In the genomic region with DNA sequence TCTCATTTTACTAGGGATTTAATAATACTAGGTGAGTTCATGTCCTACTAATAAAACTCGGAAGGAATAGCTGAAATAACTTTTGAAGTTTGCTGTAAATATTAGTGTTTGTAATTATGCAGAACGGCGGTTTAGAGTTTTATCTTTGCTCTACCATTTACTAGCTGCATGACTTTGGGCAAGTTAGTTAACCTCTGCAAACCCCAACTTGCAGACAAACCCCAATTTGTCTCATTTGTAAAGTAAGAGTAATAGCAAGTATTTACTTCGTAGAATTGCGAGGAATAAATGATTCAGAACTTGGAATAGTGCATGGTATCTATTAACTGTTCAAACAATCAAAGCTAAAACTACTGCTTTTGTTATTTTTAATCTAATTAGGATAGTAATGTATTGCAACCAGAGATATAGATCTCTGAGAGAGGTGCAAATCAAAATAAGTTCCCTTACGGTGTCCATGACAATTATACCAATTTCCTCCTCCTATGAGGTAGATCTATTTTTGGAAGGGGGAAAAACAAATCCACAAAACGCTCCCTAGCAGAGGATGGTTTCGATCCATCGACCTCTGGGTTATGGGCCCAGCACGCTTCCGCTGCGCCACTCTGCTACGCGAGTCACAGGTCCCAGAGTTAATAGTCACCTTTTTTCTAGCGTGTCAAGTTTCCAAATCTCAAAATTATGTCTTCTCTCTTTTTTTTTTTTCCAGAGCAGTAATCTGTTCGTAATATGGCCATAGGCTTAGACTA, we compare ENCODE assay signal across 8 cellular contexts. TPM values are rescaled to one million over a fixed set of nuclear protein-coding genes. Genes with fewer than 3 reads are reported as not detected.
DNase-seq lines count a peak whose midpoint lies in the region; ATAC-seq and TF ChIP-seq lines count a peak whose summit lies in the region.

No MANE protein-coding gene starts in this region.

- peak overlapping the region; percentile 87 for H3K4me3 Mint-ChIP-seq in Caco-2 (ENCODE audit: unreplicated experiment)
- H3K4me3 Mint-ChIP-seq in activated naive CD8-positive, alpha-beta T cell treated with anti-CD3 and anti-CD28 coated beads for 36 hours: peak overlapping the region; percentile 89

- H3K4me3 ChIP-seq in Caco-2 (ENCODE audit: low read depth, low read length): peak overlapping the region; percentile 49
- H3K4me3 ChIP-seq in Jurkat, Clone E6-1 (ENCODE audit: low read length): peak overlapping the region; percentile 66

- no peaks in the 10 kb centered on the region for H3K9me3 Mint-ChIP-seq in Caco-2 (ENCODE audit: unreplicated experiment)
- H3K9me3 Mint-ChIP-seq in activated naive CD8-positive, alpha-beta T cell treated with anti-CD3 and anti-CD28 coated beads for 36 hours: peaks cover 3% of the 10 kb centered on the region

- in situ Hi-C loops in SK-MEL-5 (cut with HindIII; ENCODE audit: low pct_unique_long_range_greater_than_20kb, low sequenced_read_pairs): no loop called here
- in situ Hi-C loops in GM13976 (cut with MboI; ENCODE audit: low sequenced_read_pairs, unreplicated experiment): loop anchor here (10.0 kb wide), 1 partner anchor 225 kb away; no protein-coding TSS in a partner anchor

- POLR2A ChIA-PET in Caco-2 (lab: Charles Lee): no interaction called here

- DNase-seq in Caco-2 (peak; percentile 55 to 78), SK-MEL-5 (ENCODE audit: low read depth, low spot score) (peak; percentile 85), lung microvascular endothelial cell (ENCODE audit: low read depth in 2 of 2) (peak; percentile 45 to 49), GM13976 (ENCODE audit: low spot score) (no peak), occipital lobe (lab: John Stamatoyannopoulos, UW) (no peak)
- DNase-seq in Jurkat, Clone E6-1 (ENCODE audit: low read depth, low spot score): peak; percentile 54
- peak; percentile 63 for DNase-seq in activated naive CD8-positive, alpha-beta T cell treated with anti-CD3 and anti-CD28 coated beads for 36 hours

- TF ChIP-seq CTCF in Caco-2 (IDR thresholded peaks at IDR 0.05; ENCODE audit: insufficient read depth in 1 of 2, low read depth in 1 of 2, low read length in 1 of 2, severe bottlenecking in 1 of 2, unreplicated experiment in 1 of 2) (no peak), GM13976 (IDR thresholded peaks at IDR 0.05; ENCODE audit: borderline replicate concordance, control extremely low read depth, extremely low read depth, insufficient read depth, missing control alignments) (no peak)

- ATAC-seq in HG02571 (IDR thresholded peaks at IDR 0.05; ENCODE audit: unreplicated experiment): no peak

- no peaks in the 10 kb centered on the region for H3K36me3 ChIP-seq in Caco-2 (ENCODE audit: control insufficient read depth, insufficient read depth, low read length)

- no TSS peak for BruUV-seq in Caco-2 (replicated peaks; lab: Mats Ljungman, UMichigan)

- H3K9me3 ChIP-seq in Caco-2: no peaks in the 10 kb centered on the region

- peak overlapping the region; percentile 88 for H3K27ac Mint-ChIP-seq in Caco-2 (ENCODE audit: unreplicated experiment)
- H3K27ac Mint-ChIP-seq in activated naive CD8-positive, alpha-beta T cell treated with anti-CD3 and anti-CD28 coated beads for 36 hours: peak overlapping the region; percentile 92

- intact Hi-C loops in Caco-2 (cut with micrococcal nuclease; ENCODE audit: unreplicated experiment): loop anchor here (10.0 kb wide), 1 partner anchor 205 kb away; the partner anchor contains the start of gene HMGN4

- peaks cover 32% of the 10 kb centered on the region for H3K36me3 Mint-ChIP-seq in Caco-2 (ENCODE audit: insufficient read depth, unreplicated experiment)
- H3K36me3 Mint-ChIP-seq in activated naive CD8-positive, alpha-beta T cell treated with anti-CD3 and anti-CD28 coated beads for 36 hours: peaks cover 3% of the 10 kb centered on the region

- H3K27me3 Mint-ChIP-seq in Caco-2 (ENCODE audit: insufficient read depth, unreplicated experiment): peaks cover 2% of the 10 kb centered on the region
- H3K27me3 Mint-ChIP-seq in activated naive CD8-positive, alpha-beta T cell treated with anti-CD3 and anti-CD28 coated beads for 36 hours: peaks cover 71% of the 10 kb centered on the region

- peaks cover 18% of the 10 kb centered on the region for H3K4me1 Mint-ChIP-seq in Caco-2 (ENCODE audit: low read depth, unreplicated experiment)
- H3K4me1 Mint-ChIP-seq in activated naive CD8-positive, alpha-beta T cell treated with anti-CD3 and anti-CD28 coated beads for 36 hours: peaks cover 47% of the 10 kb centered on the region

- H3K27me3 ChIP-seq in Caco-2 (replicated peaks; ENCODE audit: control insufficient read depth, insufficient read depth, low read length): no peaks in the 10 kb centered on the region

- CTCF ChIA-PET in Caco-2 (lab: Charles Lee): interaction anchor here (1.4 kb wide), 1 partner anchor 12 kb away, joined by 5 read pairs; no protein-coding TSS in a partner anchor

- H3K4me1 ChIP-seq in Caco-2: peaks cover 6% of the 10 kb centered on the region; the same call in 1 of the 2 replicates

RNA-seq across cellular contexts. Expression of gene BTN3A2, which starts 35.1 kb away (rescaled TPM):
- total RNA-seq in Caco-2 (2022) (2.4 and 2.5 TPM in 2 replicates), lung microvascular endothelial cell (14.9 and 15.9 TPM in 2 replicates), occipital lobe (2.3 TPM)
- 37.9 TPM for polyA plus RNA-seq in Jurkat, Clone E6-1 (2012; ENCODE audit: insufficient read depth, insufficient read length)
- 50.9 and 54.3 TPM in 2 replicates for total RNA-seq in SK-MEL-5 (2014; rRNA removed; shearing (Covaris generic))
- polyA plus RNA-seq in SK-MEL-5 (2015; cell fraction: cytosol; rRNA removed): 51.2 and 68.9 TPM in 2 replicates
- 87.7 and 103 TPM in 2 replicates for polyA plus RNA-seq in SK-MEL-5 (2015; cell fraction: nucleus; rRNA removed)
- total RNA-seq in activated naive CD8-positive, alpha-beta T cell treated with anti-CD3 and anti-CD28 coated beads for 36 hours: 10 to 100 TPM; 25.6 to 27.0 TPM

RNA-seq across cellular contexts. Expression of gene BTN2A2, which starts 53.0 kb away (rescaled TPM):
- total RNA-seq in Caco-2 (2022) (7.1 and 9.8 TPM in 2 replicates), lung microvascular endothelial cell (7.4 and 10.9 TPM in 2 replicates), occipital lobe (4.2 TPM)
- polyA plus RNA-seq in Jurkat, Clone E6-1 (2012; ENCODE audit: insufficient read depth, insufficient read length): 12.2 TPM
- total RNA-seq in SK-MEL-5 (2014; rRNA removed; shearing (Covaris generic)): 56.0 and 62.1 TPM in 2 replicates
- polyA plus RNA-seq in SK-MEL-5 (2015; cell fraction: cytosol; rRNA removed): 32.5 and 38.7 TPM in 2 replicates
- polyA plus RNA-seq in SK-MEL-5 (2015; cell fraction: nucleus; rRNA removed): 157 TPM in 2 replicates
- total RNA-seq in activated naive CD8-positive, alpha-beta T cell treated with anti-CD3 and anti-CD28 coated beads for 36 hours: 10 to 100 TPM; 12.8 to 14.9 TPM

Comparison
In these comparisons a context has a peak if more than half of its experiments do, and no peak if none do; other contexts are left out.
1. DNase-seq: peak in Caco-2 (2 of 2), Jurkat, Clone E6-1 (single experiment), SK-MEL-5 (single experiment), activated naive CD8-positive, alpha-beta T cell treated with anti-CD3 and anti-CD28 coated beads for 36 hours (single experiment) and lung microvascular endothelial cell (2 of 2); none in GM13976 (single experiment) and occipital lobe (single experiment).